ENCODE assay signal across 1 cellular context in the genomic region with DNA sequence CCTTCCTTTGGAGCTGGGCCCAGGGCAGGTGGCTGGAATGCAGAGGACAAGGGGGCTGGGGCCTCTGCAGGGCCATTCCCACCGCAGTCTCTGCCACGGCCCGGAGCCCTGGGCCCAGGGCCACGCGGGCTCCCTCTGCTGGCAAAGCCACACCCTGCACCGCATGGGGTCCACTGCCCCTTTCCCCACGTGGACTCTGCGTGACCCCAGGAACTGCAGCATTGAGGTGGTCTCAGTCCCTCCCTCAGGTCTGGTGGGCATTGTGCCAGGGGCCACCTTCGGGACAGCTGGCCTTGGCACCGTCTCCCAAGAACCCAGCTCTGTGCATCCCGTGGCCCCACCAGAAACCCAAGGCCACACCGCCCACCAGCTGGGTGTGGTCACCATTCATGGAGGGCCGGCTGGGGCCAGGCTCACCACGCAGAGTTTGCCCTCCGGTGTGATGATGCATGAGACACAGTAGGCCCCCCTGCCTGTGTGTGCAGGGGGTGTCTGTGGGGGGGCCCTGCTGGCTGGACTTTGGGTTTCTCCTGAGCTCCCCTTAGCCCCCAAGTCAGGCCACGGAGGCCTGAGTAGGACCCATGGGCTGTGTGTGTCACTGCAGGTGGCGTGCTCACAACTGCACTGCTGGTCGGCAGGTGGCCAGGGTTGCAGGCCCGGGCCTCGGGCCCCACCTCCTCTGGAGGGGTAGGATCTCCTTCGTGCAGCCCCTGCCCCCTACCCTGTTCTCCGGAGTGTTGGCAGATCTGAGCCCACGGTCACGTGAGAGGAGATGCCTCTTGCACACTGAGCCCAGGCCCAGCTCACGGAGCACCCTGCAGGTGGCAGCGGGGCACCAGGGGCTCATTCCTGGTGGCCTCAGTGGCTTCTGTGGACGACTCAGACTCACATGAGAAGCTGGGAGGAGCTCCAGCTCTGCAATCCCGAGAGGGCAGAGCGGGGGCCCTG.
TF ChIP-seq lines count a peak whose summit lies in the region.

No MANE protein-coding gene starts in this region.

TF ChIP-seq in K562, 482 proteins besides CTCF, POLR2A, EP300 and RAD21 (continued from another document and continues in another):
- TF ChIP-seq PML (IDR thresholded peaks at IDR 0.05; ENCODE audit: low read length) (no peak), CREBBP (IDR thresholded peaks at IDR 0.05; ENCODE audit: low read depth, low read length) (no peak), ZBTB7A (IDR thresholded peaks at IDR 0.05; ENCODE audit: borderline replicate concordance, control insufficient read depth, low read depth, low read length) (peak; percentile 97), SMAD2 (IDR thresholded peaks at IDR 0.05; ENCODE audit: low read depth, low read length) (no peak), ESRRB (CRISPR knock-in tag; IDR thresholded peaks at IDR 0.05; ENCODE audit: borderline replicate concordance) (no peak), SNRNP70 (optimal IDR thresholded peaks at IDR 0.05; ENCODE audit: low read depth, low read length) (no peak), HIVEP1 (CRISPR knock-in tag; IDR thresholded peaks at IDR 0.05) (no peak), RUNX1 (IDR thresholded peaks at IDR 0.05; ENCODE audit: low read depth) (0 out of 2 replicates have a peak, but pooled peaks have one; percentile 10), TAF9B (IDR thresholded peaks at IDR 0.05; ENCODE audit: partially characterized antibody) (no peak), DACH1 (IDR thresholded peaks at IDR 0.05; ENCODE audit: partially characterized antibody) (peak; percentile 53), RCOR1 (IDR thresholded peaks at IDR 0.05; ENCODE audit: borderline replicate concordance in 1 of 2, low read depth in 2 of 2, low read length in 2 of 2) (no peak), HDAC3 (IDR thresholded peaks at IDR 0.05; ENCODE audit: borderline replicate concordance, partially characterized antibody) (no peak), SMAD1 (IDR thresholded peaks at IDR 0.05; ENCODE audit: low read depth, low read length, partially characterized antibody) (no peak), GATAD2A (IDR thresholded peaks at IDR 0.05) (peak; percentile 77; the same call in 1 of the 2 replicates), GABPB2 (CRISPR knock-in tag; conservative IDR thresholded peaks at IDR 0.05) (0 out of 2 replicates have a peak, but pooled peaks have one; percentile 60), ZNF175 (CRISPR knock-in tag; IDR thresholded peaks at IDR 0.05; ENCODE audit: low read depth) (no peak), ERF (CRISPR knock-in tag; IDR thresholded peaks at IDR 0.05) (no peak), EZH2 (IDR thresholded peaks at IDR 0.05; ENCODE audit: borderline replicate concordance, low read depth, low read length) (no peak), ZFP30 (CRISPR knock-in tag; IDR thresholded peaks at IDR 0.05; ENCODE audit: borderline replicate concordance) (no peak), ZNF644 (tag; IDR thresholded peaks at IDR 0.05; ENCODE audit: low read depth) (no peak), MAFG (tag; conservative IDR thresholded peaks at IDR 0.05) (no peak), NCOR1 (IDR thresholded peaks at IDR 0.05) (no peak), SUPT5H (IDR thresholded peaks at IDR 0.05) (no peak), NFE2L1 (tag; IDR thresholded peaks at IDR 0.05; ENCODE audit: borderline replicate concordance, low read depth) (no peak), ZNF253 (CRISPR knock-in tag; conservative IDR thresholded peaks at IDR 0.05) (no peak), CHCHD3 (CRISPR knock-in tag; IDR thresholded peaks at IDR 0.05) (no peak), SETDB1 (IDR thresholded peaks at IDR 0.05; ENCODE audit: low read length) (no peak), CBFA2T3 (IDR thresholded peaks at IDR 0.05) (no peak), ZNF184 (CRISPR knock-in tag; IDR thresholded peaks at IDR 0.05) (no peak), NFYB (IDR thresholded peaks at IDR 0.05; ENCODE audit: extremely low read depth, insufficient read length) (no peak), GABPB1 (CRISPR knock-in tag; IDR thresholded peaks at IDR 0.05) (peak; percentile 79), CREM (IDR thresholded peaks at IDR 0.05; ENCODE audit: low read depth) (peak; percentile 60), STAG1 (CRISPR knock-in tag; IDR thresholded peaks at IDR 0.05; ENCODE audit: borderline replicate concordance) (peak; percentile 73), MTA1 (IDR thresholded peaks at IDR 0.05; ENCODE audit: borderline replicate concordance) (no peak; the same call in 1 of the 2 replicates)
- TF ChIP-seq, protein P1, sequence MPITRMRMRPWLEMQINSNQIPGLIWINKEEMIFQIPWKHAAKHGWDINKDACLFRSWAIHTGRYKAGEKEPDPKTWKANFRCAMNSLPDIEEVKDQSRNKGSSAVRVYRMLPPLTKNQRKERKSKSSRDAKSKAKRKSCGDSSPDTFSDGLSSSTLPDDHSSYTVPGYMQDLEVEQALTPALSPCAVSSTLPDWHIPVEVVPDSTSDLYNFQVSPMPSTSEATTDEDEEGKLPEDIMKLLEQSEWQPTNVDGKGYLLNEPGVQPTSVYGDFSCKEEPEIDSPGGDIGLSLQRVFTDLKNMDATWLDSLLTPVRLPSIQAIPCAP (CRISPR knock-in tag; IDR thresholded peaks at IDR 0.05; ENCODE audit: borderline replicate concordance), result no peak
- TF ChIP-seq, protein P2, sequence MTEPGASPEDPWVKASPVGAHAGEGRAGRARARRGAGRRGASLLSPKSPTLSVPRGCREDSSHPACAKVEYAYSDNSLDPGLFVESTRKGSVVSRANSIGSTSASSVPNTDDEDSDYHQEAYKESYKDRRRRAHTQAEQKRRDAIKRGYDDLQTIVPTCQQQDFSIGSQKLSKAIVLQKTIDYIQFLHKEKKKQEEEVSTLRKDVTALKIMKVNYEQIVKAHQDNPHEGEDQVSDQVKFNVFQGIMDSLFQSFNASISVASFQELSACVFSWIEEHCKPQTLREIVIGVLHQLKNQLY (CRISPR knock-in tag; conservative IDR thresholded peaks at IDR 0.05), result 0 out of 4 replicates have a peak, but pooled peaks of 1 of the 2 experiments have one; percentile 65
- TF ChIP-seq, protein P3, sequence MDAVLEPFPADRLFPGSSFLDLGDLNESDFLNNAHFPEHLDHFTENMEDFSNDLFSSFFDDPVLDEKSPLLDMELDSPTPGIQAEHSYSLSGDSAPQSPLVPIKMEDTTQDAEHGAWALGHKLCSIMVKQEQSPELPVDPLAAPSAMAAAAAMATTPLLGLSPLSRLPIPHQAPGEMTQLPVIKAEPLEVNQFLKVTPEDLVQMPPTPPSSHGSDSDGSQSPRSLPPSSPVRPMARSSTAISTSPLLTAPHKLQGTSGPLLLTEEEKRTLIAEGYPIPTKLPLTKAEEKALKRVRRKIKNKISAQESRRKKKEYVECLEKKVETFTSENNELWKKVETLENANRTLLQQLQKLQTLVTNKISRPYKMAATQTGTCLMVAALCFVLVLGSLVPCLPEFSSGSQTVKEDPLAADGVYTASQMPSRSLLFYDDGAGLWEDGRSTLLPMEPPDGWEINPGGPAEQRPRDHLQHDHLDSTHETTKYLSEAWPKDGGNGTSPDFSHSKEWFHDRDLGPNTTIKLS (IDR thresholded peaks at IDR 0.05; ENCODE audit: borderline replicate concordance, low read depth), result 0 out of 2 replicates have a peak, but pooled peaks have one; percentile 53
- TF ChIP-seq, protein P4, sequence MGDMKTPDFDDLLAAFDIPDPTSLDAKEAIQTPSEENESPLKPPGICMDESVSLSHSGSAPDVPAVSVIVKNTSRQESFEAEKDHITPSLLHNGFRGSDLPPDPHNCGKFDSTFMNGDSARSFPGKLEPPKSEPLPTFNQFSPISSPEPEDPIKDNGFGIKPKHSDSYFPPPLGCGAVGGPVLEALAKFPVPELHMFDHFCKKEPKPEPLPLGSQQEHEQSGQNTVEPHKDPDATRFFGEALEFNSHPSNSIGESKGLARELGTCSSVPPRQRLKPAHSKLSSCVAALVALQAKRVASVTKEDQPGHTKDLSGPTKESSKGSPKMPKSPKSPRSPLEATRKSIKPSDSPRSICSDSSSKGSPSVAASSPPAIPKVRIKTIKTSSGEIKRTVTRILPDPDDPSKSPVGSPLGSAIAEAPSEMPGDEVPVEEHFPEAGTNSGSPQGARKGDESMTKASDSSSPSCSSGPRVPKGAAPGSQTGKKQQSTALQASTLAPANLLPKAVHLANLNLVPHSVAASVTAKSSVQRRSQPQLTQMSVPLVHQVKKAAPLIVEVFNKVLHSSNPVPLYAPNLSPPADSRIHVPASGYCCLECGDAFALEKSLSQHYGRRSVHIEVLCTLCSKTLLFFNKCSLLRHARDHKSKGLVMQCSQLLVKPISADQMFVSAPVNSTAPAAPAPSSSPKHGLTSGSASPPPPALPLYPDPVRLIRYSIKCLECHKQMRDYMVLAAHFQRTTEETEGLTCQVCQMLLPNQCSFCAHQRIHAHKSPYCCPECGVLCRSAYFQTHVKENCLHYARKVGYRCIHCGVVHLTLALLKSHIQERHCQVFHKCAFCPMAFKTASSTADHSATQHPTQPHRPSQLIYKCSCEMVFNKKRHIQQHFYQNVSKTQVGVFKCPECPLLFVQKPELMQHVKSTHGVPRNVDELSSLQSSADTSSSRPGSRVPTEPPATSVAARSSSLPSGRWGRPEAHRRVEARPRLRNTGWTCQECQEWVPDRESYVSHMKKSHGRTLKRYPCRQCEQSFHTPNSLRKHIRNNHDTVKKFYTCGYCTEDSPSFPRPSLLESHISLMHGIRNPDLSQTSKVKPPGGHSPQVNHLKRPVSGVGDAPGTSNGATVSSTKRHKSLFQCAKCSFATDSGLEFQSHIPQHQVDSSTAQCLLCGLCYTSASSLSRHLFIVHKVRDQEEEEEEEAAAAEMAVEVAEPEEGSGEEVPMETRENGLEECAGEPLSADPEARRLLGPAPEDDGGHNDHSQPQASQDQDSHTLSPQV (IDR thresholded peaks at IDR 0.05), result no peak
- TF ChIP-seq, protein P5, sequence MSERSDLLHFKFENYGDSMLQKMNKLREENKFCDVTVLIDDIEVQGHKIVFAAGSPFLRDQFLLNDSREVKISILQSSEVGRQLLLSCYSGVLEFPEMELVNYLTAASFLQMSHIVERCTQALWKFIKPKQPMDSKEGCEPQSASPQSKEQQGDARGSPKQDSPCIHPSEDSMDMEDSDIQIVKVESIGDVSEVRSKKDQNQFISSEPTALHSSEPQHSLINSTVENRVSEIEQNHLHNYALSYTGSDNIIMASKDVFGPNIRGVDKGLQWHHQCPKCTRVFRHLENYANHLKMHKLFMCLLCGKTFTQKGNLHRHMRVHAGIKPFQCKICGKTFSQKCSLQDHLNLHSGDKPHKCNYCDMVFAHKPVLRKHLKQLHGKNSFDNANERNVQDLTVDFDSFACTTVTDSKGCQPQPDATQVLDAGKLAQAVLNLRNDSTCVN (CRISPR knock-in tag; IDR thresholded peaks at IDR 0.05), result no peak
- TF ChIP-seq, protein P6, sequence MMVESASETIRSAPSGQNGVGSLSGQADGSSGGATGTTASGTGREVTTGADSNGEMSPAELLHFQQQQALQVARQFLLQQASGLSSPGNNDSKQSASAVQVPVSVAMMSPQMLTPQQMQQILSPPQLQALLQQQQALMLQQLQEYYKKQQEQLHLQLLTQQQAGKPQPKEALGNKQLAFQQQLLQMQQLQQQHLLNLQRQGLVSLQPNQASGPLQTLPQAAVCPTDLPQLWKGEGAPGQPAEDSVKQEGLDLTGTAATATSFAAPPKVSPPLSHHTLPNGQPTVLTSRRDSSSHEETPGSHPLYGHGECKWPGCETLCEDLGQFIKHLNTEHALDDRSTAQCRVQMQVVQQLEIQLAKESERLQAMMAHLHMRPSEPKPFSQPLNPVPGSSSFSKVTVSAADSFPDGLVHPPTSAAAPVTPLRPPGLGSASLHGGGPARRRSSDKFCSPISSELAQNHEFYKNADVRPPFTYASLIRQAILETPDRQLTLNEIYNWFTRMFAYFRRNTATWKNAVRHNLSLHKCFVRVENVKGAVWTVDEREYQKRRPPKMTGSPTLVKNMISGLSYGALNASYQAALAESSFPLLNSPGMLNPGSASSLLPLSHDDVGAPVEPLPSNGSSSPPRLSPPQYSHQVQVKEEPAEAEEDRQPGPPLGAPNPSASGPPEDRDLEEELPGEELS (CRISPR knock-in tag; IDR thresholded peaks at IDR 0.05; ENCODE audit: borderline replicate concordance), result 0 out of 2 replicates have a peak, but pooled peaks have one; percentile 19
- TF ChIP-seq, protein P7, sequence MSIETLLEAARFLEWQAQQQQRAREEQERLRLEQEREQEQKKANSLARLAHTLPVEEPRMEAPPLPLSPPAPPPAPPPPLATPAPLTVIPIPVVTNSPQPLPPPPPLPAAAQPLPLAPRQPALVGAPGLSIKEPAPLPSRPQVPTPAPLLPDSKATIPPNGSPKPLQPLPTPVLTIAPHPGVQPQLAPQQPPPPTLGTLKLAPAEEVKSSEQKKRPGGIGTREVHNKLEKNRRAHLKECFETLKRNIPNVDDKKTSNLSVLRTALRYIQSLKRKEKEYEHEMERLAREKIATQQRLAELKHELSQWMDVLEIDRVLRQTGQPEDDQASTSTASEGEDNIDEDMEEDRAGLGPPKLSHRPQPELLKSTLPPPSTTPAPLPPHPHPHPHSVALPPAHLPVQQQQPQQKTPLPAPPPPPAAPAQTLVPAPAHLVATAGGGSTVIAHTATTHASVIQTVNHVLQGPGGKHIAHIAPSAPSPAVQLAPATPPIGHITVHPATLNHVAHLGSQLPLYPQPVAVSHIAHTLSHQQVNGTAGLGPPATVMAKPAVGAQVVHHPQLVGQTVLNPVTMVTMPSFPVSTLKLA (conservative IDR thresholded peaks at IDR 0.05), result peak; percentile 91 to 94
- TF ChIP-seq, protein P8, sequence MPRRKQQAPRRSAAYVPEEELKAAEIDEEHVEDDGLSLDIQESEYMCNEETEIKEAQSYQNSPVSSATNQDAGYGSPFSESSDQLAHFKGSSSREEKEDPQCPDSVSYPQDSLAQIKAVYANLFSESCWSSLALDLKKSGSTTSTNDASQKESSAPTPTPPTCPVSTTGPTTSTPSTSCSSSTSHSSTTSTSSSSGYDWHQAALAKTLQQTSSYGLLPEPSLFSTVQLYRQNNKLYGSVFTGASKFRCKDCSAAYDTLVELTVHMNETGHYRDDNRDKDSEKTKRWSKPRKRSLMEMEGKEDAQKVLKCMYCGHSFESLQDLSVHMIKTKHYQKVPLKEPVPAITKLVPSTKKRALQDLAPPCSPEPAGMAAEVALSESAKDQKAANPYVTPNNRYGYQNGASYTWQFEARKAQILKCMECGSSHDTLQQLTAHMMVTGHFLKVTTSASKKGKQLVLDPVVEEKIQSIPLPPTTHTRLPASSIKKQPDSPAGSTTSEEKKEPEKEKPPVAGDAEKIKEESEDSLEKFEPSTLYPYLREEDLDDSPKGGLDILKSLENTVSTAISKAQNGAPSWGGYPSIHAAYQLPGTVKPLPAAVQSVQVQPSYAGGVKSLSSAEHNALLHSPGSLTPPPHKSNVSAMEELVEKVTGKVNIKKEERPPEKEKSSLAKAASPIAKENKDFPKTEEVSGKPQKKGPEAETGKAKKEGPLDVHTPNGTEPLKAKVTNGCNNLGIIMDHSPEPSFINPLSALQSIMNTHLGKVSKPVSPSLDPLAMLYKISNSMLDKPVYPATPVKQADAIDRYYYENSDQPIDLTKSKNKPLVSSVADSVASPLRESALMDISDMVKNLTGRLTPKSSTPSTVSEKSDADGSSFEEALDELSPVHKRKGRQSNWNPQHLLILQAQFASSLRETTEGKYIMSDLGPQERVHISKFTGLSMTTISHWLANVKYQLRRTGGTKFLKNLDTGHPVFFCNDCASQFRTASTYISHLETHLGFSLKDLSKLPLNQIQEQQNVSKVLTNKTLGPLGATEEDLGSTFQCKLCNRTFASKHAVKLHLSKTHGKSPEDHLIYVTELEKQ (CRISPR knock-in tag; IDR thresholded peaks at IDR 0.05), result no peak
- TF ChIP-seq, protein P9, sequence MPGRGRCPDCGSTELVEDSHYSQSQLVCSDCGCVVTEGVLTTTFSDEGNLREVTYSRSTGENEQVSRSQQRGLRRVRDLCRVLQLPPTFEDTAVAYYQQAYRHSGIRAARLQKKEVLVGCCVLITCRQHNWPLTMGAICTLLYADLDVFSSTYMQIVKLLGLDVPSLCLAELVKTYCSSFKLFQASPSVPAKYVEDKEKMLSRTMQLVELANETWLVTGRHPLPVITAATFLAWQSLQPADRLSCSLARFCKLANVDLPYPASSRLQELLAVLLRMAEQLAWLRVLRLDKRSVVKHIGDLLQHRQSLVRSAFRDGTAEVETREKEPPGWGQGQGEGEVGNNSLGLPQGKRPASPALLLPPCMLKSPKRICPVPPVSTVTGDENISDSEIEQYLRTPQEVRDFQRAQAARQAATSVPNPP (IDR thresholded peaks at IDR 0.05; ENCODE audit: borderline replicate concordance, insufficient read depth, insufficient read length), result no peak
